12 cellular contexts compared by ENCODE assay signal in the genomic region with DNA sequence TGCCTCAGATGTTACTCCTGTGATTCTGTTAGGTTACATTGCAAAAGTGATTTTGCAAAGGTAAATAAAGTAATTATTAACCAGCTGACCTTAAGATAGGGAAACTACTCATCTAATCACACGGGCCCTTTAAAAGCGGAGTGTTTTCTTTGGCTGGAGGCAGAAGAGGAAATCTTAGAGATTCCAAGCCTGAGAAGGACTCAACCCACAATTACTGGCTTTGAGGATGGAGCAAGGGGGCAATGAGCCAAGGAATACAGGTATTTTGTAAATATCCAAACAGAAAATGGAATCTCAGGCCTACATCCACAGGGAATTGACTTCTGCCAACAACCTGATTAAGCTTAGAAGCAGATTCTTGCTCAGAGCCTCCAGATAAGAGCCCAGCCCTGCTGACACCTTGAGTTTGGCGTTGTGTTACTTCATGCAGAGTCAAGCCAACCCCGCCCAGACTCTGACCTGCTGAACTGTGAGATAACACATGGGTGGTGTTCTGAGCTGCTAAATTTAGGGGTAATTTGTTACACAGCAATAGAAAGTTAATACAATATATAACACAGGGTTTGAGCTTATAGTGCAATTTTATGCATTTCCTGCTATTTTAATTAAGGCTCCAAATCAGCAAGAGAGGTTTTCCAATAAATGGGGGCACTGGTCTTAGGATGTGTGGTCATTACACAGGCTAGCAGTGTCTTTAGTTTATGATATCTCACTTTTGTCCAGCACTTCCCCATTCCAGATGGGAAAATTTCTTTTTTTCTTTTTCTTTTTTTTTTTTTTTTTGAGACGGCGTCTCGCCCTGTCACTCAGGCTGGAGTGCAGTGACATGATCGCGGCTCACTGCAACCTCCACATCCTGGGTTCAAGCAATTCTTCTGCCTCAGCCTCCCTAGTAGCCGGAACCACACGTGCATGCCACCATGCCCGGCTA. TPM values are rescaled to one million over a fixed set of nuclear protein-coding genes. Genes with fewer than 3 reads are reported as not detected.
DNase-seq lines count a peak whose midpoint lies in the region; ATAC-seq and TF ChIP-seq lines count a peak whose summit lies in the region.
"Had no signal": no experiment of that assay in that cellular context is flagged by ENCODE, and none has a peak within 500 bp of the region (broad histone marks: within the 10 kb centered on the region; RNA-seq: fewer than 3 reads in every experiment).

No MANE protein-coding gene starts in this region.

- H3K9me3 ChIP-seq in right cardiac atrium (ENCODE audit: control insufficient read depth, low read length) (no peaks in the 10 kb centered on the region), suprapubic skin (no peaks in the 10 kb centered on the region)

- H3K36me3 ChIP-seq in suprapubic skin, result no peaks in the 10 kb centered on the region

- in situ Hi-C loops in astrocyte of the spinal cord (cut with HindIII; ENCODE audit: low sequenced_read_pairs), result no loop called here

- no peak for TF ChIP-seq EP300 in suprapubic skin (IDR thresholded peaks at IDR 0.05)

- DNase-seq in NCI-H2029 (lab: John Stamatoyannopoulos, UW) (peak; percentile 19), NCI-H2029 treated with DMSO at 0.1 percent for 48 hours (lab: John Stamatoyannopoulos, UW) (no peak), astrocyte of the spinal cord (ENCODE audit: low read depth, low spot score) (peak; percentile 75), right cardiac atrium (peak; percentile 69 to 86 (median 70)), suprapubic skin (ENCODE audit: low spot score in 2 of 2) (no peak), NCI-H524 treated with DMSO at 0.1 percent for 48 hours (lab: John Stamatoyannopoulos, UW) (no peak), NCI-H187 treated with DMSO at 0.1 percent for 48 hours (lab: John Stamatoyannopoulos, UW) (no peak)
- DNase-seq: 8988T; activated CD8-positive, alpha-beta memory T cell treated with anti-CD3 and anti-CD28 coated beads, Interleukin-2, amount 50 U/mL, for 48 hours; NCI-H2227 treated with DMSO at 0.1 percent for 48 hours had no signal

- no peak overlapping the region for H3K27ac ChIP-seq in right cardiac atrium (ENCODE audit: low read length)
- H3K27ac ChIP-seq in suprapubic skin, result peak overlapping the region; percentile 56

- H3K4me3 ChIP-seq in astrocyte of the spinal cord (ENCODE audit: low read depth, low read length), result no peak overlapping the region
- no peak overlapping the region for H3K4me3 ChIP-seq in right cardiac atrium (ENCODE audit: low read length)
- H3K4me3 ChIP-seq in suprapubic skin, result no peak overlapping the region
- H3K4me3 ChIP-seq: coronary artery had no signal

- peak; percentile 92 to 98 for ATAC-seq in right cardiac atrium
- ATAC-seq in activated CD4-positive, CD25-positive, alpha-beta regulatory T cell treated with anti-CD3 and anti-CD28 coated beads, Interleukin-2, amount 50 U/mL, for 24 hours, result no peak

- 64% methylated on average over 12 of the region's 12 CpGs for WGBS in right cardiac atrium
- 82% methylated on average over 12 of the region's 12 CpGs for WGBS in suprapubic skin

- TF ChIP-seq POLR2A in suprapubic skin (IDR thresholded peaks at IDR 0.05), result no peak

- H3K27me3 ChIP-seq in right cardiac atrium (ENCODE audit: control insufficient read depth, insufficient read depth) (no peaks in the 10 kb centered on the region), suprapubic skin (no peaks in the 10 kb centered on the region)

- H3K4me1 ChIP-seq in right cardiac atrium (ENCODE audit: control insufficient read depth, insufficient read depth, low read length) (peaks cover 8% of the 10 kb centered on the region), suprapubic skin (peaks cover 30% of the 10 kb centered on the region)

- intact Hi-C loops in right cardiac atrium (cut with DNase I), result no loop called here

- TF ChIP-seq CTCF in astrocyte of the spinal cord (IDR thresholded peaks at IDR 0.05; ENCODE audit: low read depth, low read length) (no peak), suprapubic skin (IDR thresholded peaks at IDR 0.05) (no peak)

RNA-seq across cellular contexts. Expression of a gene that starts 19.5 kb away (rescaled TPM):
- total RNA-seq in right cardiac atrium (10 to 100 TPM; 14.2 to 28.4 (median 20.7) TPM), suprapubic skin (100 to 1,000 TPM; 142 to 311 (median 159) TPM)
- polyA plus RNA-seq in right cardiac atrium, result 9.5 TPM

Comparison
In these comparisons a context has a peak if more than half of its experiments do, and no peak if none do; other contexts are left out.
1. DNase-seq: peak in NCI-H2029 (single experiment), astrocyte of the spinal cord (single experiment) and right cardiac atrium (3 of 3); none in NCI-H2029 treated with DMSO at 0.1 percent for 48 hours (single experiment), suprapubic skin (0 of 2), NCI-H524 treated with DMSO at 0.1 percent for 48 hours (single experiment) and NCI-H187 treated with DMSO at 0.1 percent for 48 hours (single experiment).
2. ATAC-seq: peak in right cardiac atrium (2 of 2); none in activated CD4-positive, CD25-positive, alpha-beta regulatory T cell treated with anti-CD3 and anti-CD28 coated beads, Interleukin-2, amount 50 U/mL, for 24 hours (0 of 2).
3. RNA of a gene that starts 19.5 kb away (total RNA-seq): 142 to 311 TPM in suprapubic skin; 14.2 to 28.4 TPM in right cardiac atrium; every median in the first group is over 4 times any median in the second.